In genomic region chr12:1330475-1330827, GRCh38 we compare ENCODE assay signal across 29 cellular contexts.
"Had no signal": no experiment of that assay in that cellular context is flagged by ENCODE, and none has a peak within 500 bp of the region (broad histone marks: within the 10 kb centered on the region; RNA-seq: fewer than 3 reads in every experiment).

No MANE protein-coding gene starts in this region.

- H3K36me3 Mint-ChIP-seq: natural killer cell; stimulated activated effector memory CD8-positive, alpha-beta T cell treated with anti-CD3 and anti-CD28 coated beads, Interleukin-12 subunit alpha, Interleukin-12 subunit beta, amount 100 ng/mL, for 72 hours had no signal

- H3K4me3 Mint-ChIP-seq: natural killer cell; nephron; neural progenitor cell; stimulated activated effector memory CD8-positive, alpha-beta T cell treated with anti-CD3 and anti-CD28 coated beads, Interleukin-12 subunit alpha, Interleukin-12 subunit beta, amount 100 ng/mL, for 72 hours; stimulated activated naive B cell treated with anti-CD40 and anti-IgM and Interleukin-4, amounts not matched to agents 10 μg/mL and 1 μg/mL and 100 μg/mL, for 72 hours; stimulated activated naive CD8-positive, alpha-beta T cell treated with anti-CD3 and anti-CD28 coated beads, Interleukin-15, amount 100 ng/mL, for 72 hours; type B pancreatic cell had no signal

- H3K27me3 Mint-ChIP-seq: progenitor cell of endocrine pancreas; stimulated activated naive B cell treated with anti-CD40 and anti-IgM and Interleukin-4, amounts not matched to agents 10 μg/mL and 1 μg/mL and 100 μg/mL, for 72 hours; stimulated activated naive CD8-positive, alpha-beta T cell treated with anti-CD3 and anti-CD28 coated beads, Interleukin-15, amount 100 ng/mL, for 72 hours; type B pancreatic cell had no signal

- DNase-seq: natural killer cell; occipital lobe; ovary; posterior cingulate gyrus; psoas muscle; right cardiac atrium; right lobe of liver; sigmoid colon; stimulated activated CD4-positive, alpha-beta T cell treated with anti-CD3 and anti-CD28 coated beads, Interleukin-15, amount 100 ng/mL, for 24 hours; stimulated activated CD4-positive, alpha-beta T cell treated with anti-CD3 and anti-CD28 coated beads, Interleukin-2, amount 100 ng/mL, for 24 hours; stimulated activated CD4-positive, alpha-beta T cell treated with anti-CD3 and anti-CD28 coated beads, Interleukin-2, amount 100 ng/mL, for 48 hours; stimulated activated CD4-positive, alpha-beta T cell treated with anti-CD3 and anti-CD28 coated beads, Interleukin-4, amount 100 ng/mL, for 24 hours; stimulated activated naive B cell treated with anti-CD40 and anti-IgM and Interleukin-4, amounts not matched to agents 10 μg/mL and 1 μg/mL and 100 μg/mL, for 72 hours; stimulated activated naive CD8-positive, alpha-beta T cell treated with anti-CD3 and anti-CD28 coated beads, Interleukin-15, amount 100 ng/mL, for 72 hours; stimulated activated naive CD8-positive, alpha-beta T cell treated with anti-CD3 and anti-CD28 coated beads, Interleukin-15, Interleukin-2, amounts not matched to agents 100 U/mL and 50 U/mL, for 24 hours; substantia nigra; testis; tibial artery; transverse colon; upper lobe of right lung; uterus had no signal

- H3K4me1 Mint-ChIP-seq: neural progenitor cell; stimulated activated effector memory CD8-positive, alpha-beta T cell treated with anti-CD3 and anti-CD28 coated beads, Interleukin-12 subunit alpha, Interleukin-12 subunit beta, amount 100 ng/mL, for 72 hours; stimulated activated naive CD8-positive, alpha-beta T cell treated with anti-CD3 and anti-CD28 coated beads, Interleukin-15, amount 100 ng/mL, for 72 hours had no signal

- H2AFZ ChIP-seq: neural progenitor cell, parathyroid adenoma had no signal

- H3K9me3 ChIP-seq: ovary, psoas muscle, right lobe of liver, sigmoid colon, suprapubic skin, testis, tibial artery, transverse colon, upper lobe of right lung, uterus had no signal

- H3K9ac ChIP-seq: neural progenitor cell, parathyroid adenoma had no signal

- H3K9me3 Mint-ChIP-seq: natural killer cell; stimulated activated effector memory CD8-positive, alpha-beta T cell treated with anti-CD3 and anti-CD28 coated beads, Interleukin-12 subunit alpha, Interleukin-12 subunit beta, amount 100 ng/mL, for 72 hours had no signal

- H3K4me1 ChIP-seq: neural progenitor cell, psoas muscle, right lobe of liver, sigmoid colon, tibial artery, upper lobe of right lung, uterus had no signal

- H3K27ac Mint-ChIP-seq: natural killer cell; neural progenitor cell; progenitor cell of endocrine pancreas; stimulated activated effector memory CD8-positive, alpha-beta T cell treated with anti-CD3 and anti-CD28 coated beads, Interleukin-12 subunit alpha, Interleukin-12 subunit beta, amount 100 ng/mL, for 72 hours; stimulated activated naive B cell treated with anti-CD40 and anti-IgM and Interleukin-4, amounts not matched to agents 10 μg/mL and 1 μg/mL and 100 μg/mL, for 72 hours; stimulated activated naive CD8-positive, alpha-beta T cell treated with anti-CD3 and anti-CD28 coated beads, Interleukin-15, amount 100 ng/mL, for 72 hours; type B pancreatic cell had no signal

- ATAC-seq: natural killer cell; psoas muscle; right cardiac atrium; right lobe of liver; stimulated activated effector memory CD8-positive, alpha-beta T cell treated with anti-CD3 and anti-CD28 coated beads, Interleukin-12 subunit alpha, Interleukin-12 subunit beta, amount 100 ng/mL, for 72 hours; stimulated activated naive B cell treated with anti-CD40 and anti-IgM and Interleukin-4, amounts not matched to agents 10 μg/mL and 1 μg/mL and 100 μg/mL, for 72 hours; stimulated activated naive CD8-positive, alpha-beta T cell treated with anti-CD3 and anti-CD28 coated beads, Interleukin-15, amount 100 ng/mL, for 72 hours; stimulated activated naive CD8-positive, alpha-beta T cell treated with anti-CD3 and anti-CD28 coated beads, Interleukin-15, Interleukin-2, amounts not matched to agents 100 U/mL and 50 U/mL, for 24 hours; upper lobe of right lung had no signal

- H3K4me3 ChIP-seq: neural progenitor cell, ovary, psoas muscle, right lobe of liver, sigmoid colon, suprapubic skin, testis, tibial artery, transverse colon, upper lobe of right lung, uterus had no signal

- FAIRE-seq: small intestine had no signal

- H3K27me3 ChIP-seq: neural progenitor cell, ovary, right lobe of liver, sigmoid colon, suprapubic skin, testis, tibial artery, transverse colon, upper lobe of right lung, uterus had no signal

- H3K4me2 ChIP-seq: neural progenitor cell had no signal

- H3K27ac ChIP-seq: neural progenitor cell, ovary, parathyroid adenoma, psoas muscle, right lobe of liver, sigmoid colon, suprapubic skin, testis, tibial artery, upper lobe of right lung, uterus had no signal

- H3K36me3 ChIP-seq: neural progenitor cell, ovary, right lobe of liver, sigmoid colon, suprapubic skin, tibial artery, transverse colon, upper lobe of right lung, uterus had no signal
